ENCODE assay signal across 12 cellular contexts in the genomic region with DNA sequence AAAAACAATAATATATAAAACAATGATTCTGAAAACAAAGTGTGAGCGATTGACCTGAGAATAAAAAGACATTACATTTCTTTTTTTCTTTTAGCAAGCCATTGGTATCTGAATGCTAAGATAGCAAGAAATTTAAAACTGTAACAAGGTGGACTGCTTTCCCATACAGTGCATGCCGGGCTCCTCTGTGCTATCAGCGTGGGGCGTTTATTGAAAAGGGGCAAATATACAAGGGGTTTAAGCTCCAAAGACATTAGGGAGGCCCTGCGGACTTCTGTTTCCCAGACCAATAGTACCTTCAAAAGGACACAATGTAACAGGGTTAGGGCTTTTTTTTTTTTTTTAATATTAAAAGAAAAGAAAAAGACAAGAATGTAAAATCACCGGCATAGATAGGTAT.
DNase-seq lines count a peak whose midpoint lies in the region; ATAC-seq, FAIRE-seq and TF ChIP-seq lines count a peak whose summit lies in the region.
"Had no signal": no experiment of that assay in that cellular context is flagged by ENCODE, and none has a peak within 500 bp of the region (broad histone marks: within the 10 kb centered on the region; RNA-seq: fewer than 3 reads in every experiment).

No MANE protein-coding gene starts in this region.

- H3K79me2 ChIP-seq in Loucy (ENCODE audit: insufficient read depth, low read length) (no peaks in the 10 kb centered on the region), H1 (ENCODE audit: control insufficient read depth in 1 of 2, insufficient read depth in 2 of 2, low read length in 2 of 2) (no peaks in the 10 kb centered on the region)

- TF ChIP-seq RAD21 in H1 (IDR thresholded peaks at IDR 0.05 in 1 of 2, conservative IDR thresholded peaks at IDR 0.05 in 1 of 2; ENCODE audit: low read depth in 2 of 2, low read length in 2 of 2): no peak

- H3K36me3 ChIP-seq in Loucy (ENCODE audit: insufficient read depth, low read length): no peaks in the 10 kb centered on the region; the same call in 1 of the 2 replicates
- no peaks in the 10 kb centered on the region; a peak in 1 of 8 replicates for H3K36me3 ChIP-seq in H1 (ENCODE audit: control insufficient read depth in 2 of 4, insufficient read depth in 4 of 4, low read length in 3 of 4)
- peaks cover 0 to 32% of the 10 kb centered on the region in 2 donors for H3K36me3 ChIP-seq in psoas muscle (ENCODE audit: insufficient read depth in 1 of 2, low read depth in 1 of 2)
- H3K36me3 ChIP-seq: vagina had no signal

- H3K79me1 ChIP-seq in H1 (ENCODE audit: low read depth, low read length): no peaks in the 10 kb centered on the region

- no peak overlapping the region for H3K18ac ChIP-seq in H1 (ENCODE audit: extremely low read depth, low read length)

- no peak overlapping the region for H3K4me3 Mint-ChIP-seq in Calu3 (ENCODE audit: low read depth, unreplicated experiment)

- H3K4me2 ChIP-seq in Loucy (ENCODE audit: low read depth, low read length, poor library complexity, severe bottlenecking): peak overlapping the region; percentile 76
- peak overlapping the region; percentile 96 to 97; a peak in 3 of 4 replicates for H3K4me2 ChIP-seq in H1 (ENCODE audit: insufficient read depth in 1 of 2, low read depth in 2 of 2, low read length in 2 of 2)

- peaks cover 3% of the 10 kb centered on the region for H3K36me3 Mint-ChIP-seq in Calu3 (ENCODE audit: insufficient read depth, unreplicated experiment)

- no peak overlapping the region for H2BK15ac ChIP-seq in H1 (ENCODE audit: low read length)

- no peak overlapping the region for H2BK120ac ChIP-seq in H1 (replicated peaks; ENCODE audit: low read depth, low read length)

- H3K4me1 Mint-ChIP-seq in Calu3 (ENCODE audit: low read depth, unreplicated experiment): peaks cover 12% of the 10 kb centered on the region

- H3K27me3 ChIP-seq in Loucy (ENCODE audit: insufficient read depth, low read length, poor library complexity, severe bottlenecking) (no peaks in the 10 kb centered on the region), H1 (replicated peaks in 1 of 4; ENCODE audit: control insufficient read depth in 3 of 4, extremely low read depth in 1 of 4, insufficient read depth in 3 of 4, low read length in 3 of 4) (peaks cover 0 to 11% (median 5%) of the 10 kb centered on the region in 4 experiments; a peak in 5 of 7 replicates), psoas muscle (ENCODE audit: insufficient read depth in 3 of 3, low read length in 2 of 3) (no peaks in the 10 kb centered on the region)
- H3K27me3 ChIP-seq: foreskin keratinocyte, vagina had no signal

- TF ChIP-seq CTCF in Calu3 (IDR thresholded peaks at IDR 0.05; ENCODE audit: unreplicated experiment) (no peak), Loucy (conservative IDR thresholded peaks at IDR 0.05; ENCODE audit: low read length) (no peak), H1 (IDR thresholded peaks at IDR 0.05; ENCODE audit: control extremely low read depth in 1 of 3, insufficient read depth in 1 of 3, low read depth in 1 of 3, low read length in 3 of 3) (no peak), psoas muscle (IDR thresholded peaks at IDR 0.05) (no peak)

- H2BK5ac ChIP-seq in H1 (ENCODE audit: low read depth, low read length): no peak overlapping the region

- H3F3A ChIP-seq in Loucy (ENCODE audit: low read depth): no peaks in the 10 kb centered on the region

- H2BK12ac ChIP-seq in H1 (ENCODE audit: low read depth, low read length): no peak overlapping the region

- POLR2A ChIA-PET in H1 (lab: Charles Lee; ENCODE audit: partially characterized antibody): no interaction called here

- H4K5ac ChIP-seq in H1 (ENCODE audit: insufficient read length, low read depth, low read length): no peak overlapping the region

- H3K9me3 ChIP-seq in Loucy (ENCODE audit: insufficient read depth, low read depth, low read length) (no peaks in the 10 kb centered on the region), H1 (ENCODE audit: insufficient read depth in 2 of 2, low read depth in 1 of 2, low read length in 1 of 2) (no peaks in the 10 kb centered on the region), psoas muscle (no peaks in the 10 kb centered on the region)
- H3K9me3 ChIP-seq: vagina had no signal

- H3K27ac Mint-ChIP-seq in Calu3 (ENCODE audit: unreplicated experiment): no peak overlapping the region

- H3K4ac ChIP-seq in H1 (replicated peaks; ENCODE audit: insufficient read length, low read depth, low read length): no peak overlapping the region

- H4K20me1 ChIP-seq in Loucy (ENCODE audit: insufficient read depth, low read length, poor library complexity, severe bottlenecking): no peaks in the 10 kb centered on the region
- no peaks in the 10 kb centered on the region for H4K20me1 ChIP-seq in H1 (replicated peaks in 1 of 2; ENCODE audit: control insufficient read depth in 1 of 2, insufficient read depth in 2 of 2, low read length in 2 of 2)

- no peak overlapping the region for H3K27ac ChIP-seq in H1 (ENCODE audit: low read depth, low read length)
- no peak overlapping the region for H3K27ac ChIP-seq in psoas muscle
- H3K27ac ChIP-seq: foreskin keratinocyte had no signal

- no peak for TF ChIP-seq EP300 in H1 (IDR thresholded peaks at IDR 0.05; ENCODE audit: borderline replicate concordance in 1 of 2, low read depth in 2 of 2, low read length in 2 of 2)

- CTCF ChIA-PET in Calu3 (lab: Charles Lee): interaction anchor here (0.6 to 0.7 kb wide), 3 partner anchors 152 to 257 kb away, joined by 4 to 5 read pairs (median 5); no protein-coding TSS in a partner anchor
- CTCF ChIA-PET in H1 (lab: Charles Lee; ENCODE audit: partially characterized antibody): interaction anchor here (0.6 to 1.6 kb wide), 10 partner anchors 9 to 1059 kb away, joined by 3 to 5 read pairs (median 4); no protein-coding TSS in a partner anchor

- BruUV-seq in Calu3 (replicated peaks; lab: Mats Ljungman, UMichigan): TSS peak; percentile 40

- H3K9ac ChIP-seq in Loucy (ENCODE audit: low read depth, low read length, poor library complexity, severe bottlenecking) (peak overlapping the region; percentile 74), H1 (replicated peaks in 1 of 4; ENCODE audit: extremely low read depth in 1 of 4, low read depth in 3 of 4, low read length in 3 of 4) (no peak overlapping the region)

- H3K14ac ChIP-seq in H1 (ENCODE audit: insufficient read length): no peak overlapping the region

- no peak overlapping the region for H2BK20ac ChIP-seq in H1 (ENCODE audit: low read length)

- FAIRE-seq in H1 (lab: Jason Lieb, UNC): no peak

- no peak for DNase-seq in Calu3
- DNase-seq in H1 (ENCODE audit: low read depth in 1 of 2, low spot score in 2 of 2): no peak
- DNase-seq in psoas muscle: no peak
- DNase-seq in activated gamma-delta T cell (lab: John Stamatoyannopoulos, UW): no peak
- DNase-seq in MV-4-11 (lab: John Stamatoyannopoulos, UW): no peak
- DNase-seq: cerebellar nuclear complex, DMS79 treated with DMSO at 0.1 percent for 48 hours, foreskin keratinocyte, NCI-H1436 treated with DMSO at 0.1 percent for 48 hours had no signal

- H3K23ac ChIP-seq in H1 (ENCODE audit: insufficient read length): no peak overlapping the region

- ATAC-seq in psoas muscle (no peak), GM18870 (IDR thresholded peaks at IDR 0.05; ENCODE audit: unreplicated experiment) (no peak)

- no peak overlapping the region for H3K56ac ChIP-seq in H1 (replicated peaks; ENCODE audit: insufficient read length, low read depth, low read length)

- H3K9me3 Mint-ChIP-seq in Calu3 (ENCODE audit: low read depth, unreplicated experiment): no peaks in the 10 kb centered on the region

- H4K8ac ChIP-seq in H1 (ENCODE audit: extremely low read depth, insufficient read depth, low read length): no peak overlapping the region

- no peak for TF ChIP-seq POLR2A in H1 (IDR thresholded peaks at IDR 0.05; ENCODE audit: control extremely low read depth in 1 of 2, low read depth in 2 of 2, low read length in 2 of 2)

- H3K27me3 Mint-ChIP-seq in Calu3 (ENCODE audit: unreplicated experiment): no peaks in the 10 kb centered on the region

- H3K4me1 ChIP-seq in Loucy (ENCODE audit: insufficient read depth, low read length, poor library complexity, severe bottlenecking): peaks cover 41% of the 10 kb centered on the region
- peaks cover 0 to 5% (median 4%) of the 10 kb centered on the region in 4 experiments; a peak in 4 of 7 replicates for H3K4me1 ChIP-seq in H1 (replicated peaks in 1 of 4; ENCODE audit: control insufficient read depth in 3 of 4, insufficient read depth in 4 of 4, low read length in 3 of 4)
- no peaks in the 10 kb centered on the region for H3K4me1 ChIP-seq in psoas muscle
- H3K4me1 ChIP-seq: foreskin keratinocyte had no signal

- peak overlapping the region; percentile 78 for H3K4me3 ChIP-seq in Loucy (ENCODE audit: low read length, poor library complexity, severe bottlenecking)
- peak overlapping the region in 2 of 4 experiments; percentile 46 to 79; a peak in 3 of 8 replicates for H3K4me3 ChIP-seq in H1 (ENCODE audit: extremely low read depth in 1 of 4, insufficient read depth in 2 of 4, low read depth in 3 of 4, low read length in 4 of 4)
- peak overlapping the region; percentile 50 for H3K4me3 ChIP-seq in psoas muscle

- no peaks in the 10 kb centered on the region for H3K9me2 ChIP-seq in Loucy (replicated peaks; ENCODE audit: low read depth, low read length)

- no peak overlapping the region for H4K91ac ChIP-seq in H1 (replicated peaks; ENCODE audit: insufficient read length, low read length)

- H2AK5ac ChIP-seq in H1 (ENCODE audit: low read depth, low read length): no peak overlapping the region

- intact Hi-C loops in Calu3 (cut with micrococcal nuclease; ENCODE audit: unreplicated experiment) (loop anchor here (10.0 kb wide), 1 partner anchor 282 kb away; no protein-coding TSS in a partner anchor), psoas muscle (cut with DNase I) (loop anchor here in 1 of 2 donors (10.0 kb wide), 2 partner anchors 58 to 122 kb away; no protein-coding TSS in a partner anchor)

- H3K23me2 ChIP-seq in H1 (ENCODE audit: low read depth, low read length): peaks cover 5% of the 10 kb centered on the region; the same call in 1 of the 2 replicates

- WGBS in H1 (ENCODE audit: extremely low coverage in 1 of 2, insufficient coverage in 1 of 2, insufficient read length in 1 of 2, insufficient replicate concordance in 2 of 2, low coverage in 1 of 2, low lambda C conversion rate in 2 of 2, missing lambda C conversion rate in 1 of 2), 2 experiments: 57% methylated on average over 6 of the region's 6 CpGs; no CpG with 5 or more reads in 1 of the 2 experiments
- 92 to 95% (median 94%) methylated on average over 6 of the region's 6 CpGs for WGBS in psoas muscle, 3 donors

- H2AFZ ChIP-seq in Loucy (ENCODE audit: low read length) (no peak overlapping the region), H1 (ENCODE audit: low read length) (no peak overlapping the region)

TF ChIP-seq in H1, 55 proteins besides CTCF, POLR2A, EP300 and RAD21 (continues in another document):
- TF ChIP-seq JUND (IDR thresholded peaks at IDR 0.05; ENCODE audit: low read length) (no peak), CBX5 (IDR thresholded peaks at IDR 0.05; ENCODE audit: low read depth, low read length) (no peak), HDAC2 (IDR thresholded peaks at IDR 0.05; ENCODE audit: borderline replicate concordance in 1 of 2, low read depth in 2 of 2, low read length in 2 of 2) (no peak), JUN (IDR thresholded peaks at IDR 0.05; ENCODE audit: low read depth, low read length) (no peak), HDAC6 (IDR thresholded peaks at IDR 0.05; ENCODE audit: low read depth, low read length) (no peak), RBBP5 (IDR thresholded peaks at IDR 0.05; ENCODE audit: borderline replicate concordance, low read depth, low read length) (no peak)
